In the genomic region with DNA sequence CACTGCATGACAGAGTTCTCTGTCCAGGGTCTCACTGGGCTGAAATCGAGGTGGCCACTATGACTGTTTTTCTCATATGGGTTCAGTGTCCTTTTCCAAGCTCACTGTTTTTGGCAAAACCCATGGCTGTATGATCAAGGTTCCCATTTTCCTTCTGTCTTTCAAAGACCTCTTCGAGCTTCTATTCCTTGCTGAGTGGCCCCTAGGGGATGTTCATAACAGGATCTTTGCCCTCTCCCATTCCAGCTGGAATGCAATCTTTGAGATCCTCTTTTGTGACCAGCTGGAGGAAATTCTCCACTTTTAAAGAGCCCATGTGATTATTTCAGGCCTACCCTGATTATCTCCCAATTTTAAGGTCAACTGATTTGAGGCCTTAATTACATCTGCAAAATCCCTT, we compare ENCODE assay signal across 33 cellular contexts.
"Had no signal": no experiment of that assay in that cellular context is flagged by ENCODE, and none has a peak within 500 bp of the region (broad histone marks: within the 10 kb centered on the region; RNA-seq: fewer than 3 reads in every experiment).

No MANE protein-coding gene starts in this region.

- ATAC-seq: activated CD8-positive, alpha-beta T cell treated with anti-CD3 and anti-CD28 coated beads for 36 hours; activated T-cell treated with anti-CD3 and anti-CD28 coated beads, Interleukin-2, amount 50 U/mL, for 72 hours; activated T-helper 17 cell treated with anti-CD3 and anti-CD28 coated beads, Interleukin-2, amount 50 U/mL, for 72 hours; PC-3 had no signal

- H3K27ac ChIP-seq: brain microvascular endothelial cell, Peyer's patch, SJCRH30, SK-N-MC, WERI-Rb-1 had no signal

- DNase-seq: activated CD4-positive, alpha-beta T cell treated with anti-CD3 and anti-CD28 coated beads for 1 hour; activated CD4-positive, alpha-beta T cell treated with anti-CD3 and anti-CD28 coated beads for 48 hours; activated CD4-positive, CD25-positive, alpha-beta regulatory T cell; activated CD8-positive, alpha-beta T cell treated with anti-CD3 and anti-CD28 coated beads for 36 hours; activated effector memory CD4-positive, alpha-beta T cell treated with anti-CD3 and anti-CD28 coated beads, Interleukin-2, amount 50 U/mL, for 16 hours; activated naive CD4-positive, alpha-beta T cell; activated naive CD4-positive, alpha-beta T cell treated with anti-CD3 and anti-CD28 coated beads, Interleukin-2, amount 50 U/mL, for 16 hours; activated naive CD8-positive, alpha-beta T cell treated with anti-CD3 and anti-CD28 coated beads for 36 hours; activated T-cell treated with anti-CD3 and anti-CD28 coated beads, Interleukin-2, amount 50 U/mL, for 1 hour; activated T-cell treated with anti-CD3 and anti-CD28 coated beads, Interleukin-2, amount 50 U/mL, for 72 hours; amniotic stem cell; aorta; brain microvascular endothelial cell; Kasumi-1; KG1; MG63; NCI-H1048; NCI-H1105 treated with DMSO at 0.1 percent for 48 hours; NCI-H1436; NCI-H1694; NCI-H1930; NCI-H2081 treated with DMSO at 0.1 percent for 48 hours; NCI-H226; NCI-H526 treated with DMSO at 0.1 percent for 48 hours; NK-92 treated with Interleukin-12 subunit alpha and Interleukin-12 subunit beta, amount 100 ng/mL, for 24 hours; PC-3; Peyer's patch; RPMI8226; SJCRH30; T1000; WERI-Rb-1 had no signal

- H3K4me3 ChIP-seq: MG63, Peyer's patch, SJCRH30, SK-N-MC had no signal

- H3K36me3 ChIP-seq: brain microvascular endothelial cell, MG63, Peyer's patch, SJCRH30, WERI-Rb-1 had no signal

- H3K27me3 ChIP-seq: brain microvascular endothelial cell, MG63, Peyer's patch, SJCRH30 had no signal

- H3K9me3 ChIP-seq: MG63, Peyer's patch, SJCRH30 had no signal

- H3K4me1 ChIP-seq: Peyer's patch, SJCRH30 had no signal
